In genomic region chr22:48639896-48640732, GRCh38 we compare ENCODE assay signal across 20 cellular contexts.
"Had no signal": no experiment of that assay in that cellular context is flagged by ENCODE, and none has a peak within 500 bp of the region (broad histone marks: within the 10 kb centered on the region; RNA-seq: fewer than 3 reads in every experiment).

No MANE protein-coding gene starts in this region.

- DNase-seq: activated CD4-positive, alpha-beta T cell treated with anti-CD3 and anti-CD28 coated beads for 36 hours; activated CD4-positive, alpha-beta T cell treated with anti-CD3 and anti-CD28 coated beads, Interleukin-2, amount 50 U/mL, for 48 hours; activated gamma-delta T cell; body of pancreas; colonic mucosa; endodermal cell; foreskin keratinocyte; islet precursor cell; left colon; lower lobe of right lung; natural killer cell; nucleus accumbens; sigmoid colon; spleen; stimulated activated CD8-positive, alpha-beta memory T cell treated with anti-CD3 and anti-CD28 coated beads, Interleukin-4, amount 100 ng/mL, for 48 hours; stimulated activated naive CD4-positive, alpha-beta T cell; upper lobe of right lung had no signal

- H3K4me1 ChIP-seq: colonic mucosa, foreskin keratinocyte, lower lobe of right lung, sigmoid colon, spleen, upper lobe of right lung had no signal

- ATAC-seq: activated CD4-positive, alpha-beta T cell treated with anti-CD3 and anti-CD28 coated beads for 36 hours; body of pancreas; foreskin keratinocyte; left colon; lower lobe of right lung; natural killer cell; upper lobe of right lung; WTC11 had no signal

- FAIRE-seq: TTC549 had no signal

- H3K4me3 ChIP-seq: body of pancreas, colonic mucosa, lower lobe of right lung, sigmoid colon, spleen, upper lobe of right lung had no signal

- H3K27me3 ChIP-seq: body of pancreas, colonic mucosa, foreskin keratinocyte, upper lobe of right lung had no signal

- H3K27ac ChIP-seq: body of pancreas, colonic mucosa, epithelial cell of prostate, foreskin keratinocyte, lower lobe of right lung, sigmoid colon, spleen, upper lobe of right lung had no signal

- H3K9me3 ChIP-seq: body of pancreas, colonic mucosa, lower lobe of right lung, sigmoid colon, spleen, upper lobe of right lung had no signal

- H3K36me3 ChIP-seq: colonic mucosa, lower lobe of right lung, sigmoid colon, spleen, upper lobe of right lung had no signal
